ENCODE assay signal across 18 cellular contexts in the genomic region with DNA sequence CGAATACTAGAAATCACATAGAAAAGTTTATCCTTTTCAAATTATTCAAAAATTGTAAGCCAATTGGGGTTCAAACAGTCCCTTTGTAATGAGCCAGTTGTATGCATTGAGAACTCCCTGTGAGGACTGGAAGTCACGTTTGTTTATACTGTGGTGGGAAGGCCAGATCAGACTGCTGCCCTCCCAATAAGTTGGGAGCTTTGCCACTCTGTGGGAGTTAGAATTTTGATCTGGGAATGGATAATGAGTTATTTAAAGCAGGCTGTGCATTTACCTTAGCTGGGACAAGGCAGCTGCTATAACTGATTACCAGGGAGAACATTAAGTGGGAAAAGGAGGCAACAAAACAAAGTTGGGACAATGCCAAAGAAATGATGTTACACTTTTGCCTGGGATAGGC.
"Had no signal": no experiment of that assay in that cellular context is flagged by ENCODE, and none has a peak within 500 bp of the region (broad histone marks: within the 10 kb centered on the region; RNA-seq: fewer than 3 reads in every experiment).

No MANE protein-coding gene starts in this region.

- H3K4me3 Mint-ChIP-seq: activated CD4-positive, alpha-beta memory T cell treated with anti-CD3 and anti-CD28 coated beads, Interleukin-2, amount 10 ng/mL, durations not matched to agents 7 days and 5 days; activated naive CD8-positive, alpha-beta T cell; activated T-cell treated with anti-CD3 and anti-CD28 coated beads, Interleukin-2, amount 50 U/mL, for 4 hours; naive B cell had no signal

- H3K27ac Mint-ChIP-seq: activated CD4-positive, alpha-beta memory T cell treated with anti-CD3 and anti-CD28 coated beads, Interleukin-2, amount 10 ng/mL, durations not matched to agents 7 days and 5 days; activated naive CD8-positive, alpha-beta T cell had no signal

- H3K9me3 Mint-ChIP-seq: activated CD4-positive, alpha-beta memory T cell treated with anti-CD3 and anti-CD28 coated beads, Interleukin-2, amount 10 ng/mL, durations not matched to agents 7 days and 5 days; activated T-cell treated with anti-CD3 and anti-CD28 coated beads, Interleukin-2, amount 50 U/mL, for 4 hours; naive B cell had no signal

- DNase-seq: activated CD4-positive, alpha-beta memory T cell treated with anti-CD3 and anti-CD28 coated beads, Interleukin-2, amount 10 ng/mL, durations not matched to agents 7 days and 5 days; activated effector memory CD4-positive, alpha-beta T cell treated with anti-CD3 and anti-CD28 coated beads, Interleukin-2, amount 50 U/mL, for 16 hours; activated T-cell treated with anti-CD3 and anti-CD28 coated beads, Interleukin-2, amount 50 U/mL, for 4 hours; amygdala; effector CD8-positive, alpha-beta T cell; left lung; mammary epithelial cell; naive B cell; posterior cingulate gyrus; retina; stimulated activated CD4-positive, alpha-beta T cell treated with anti-CD3 and anti-CD28 coated beads, Interleukin-12 subunit alpha, Interleukin-12 subunit beta, amount 100 ng/mL, for 4 hours; stimulated activated CD4-positive, alpha-beta T cell treated with anti-CD3 and anti-CD28 coated beads, Interleukin-2, amount 100 ng/mL, for 24 hours; stomach; testis; upper lobe of left lung; WERI-Rb-1 had no signal

- ATAC-seq: activated T-cell treated with anti-CD3 and anti-CD28 coated beads, Interleukin-2, amount 50 U/mL, for 4 hours; gastroesophageal sphincter; left lung had no signal

- H3K27ac ChIP-seq: gastroesophageal sphincter, left lung, stomach, testis, upper lobe of left lung, WERI-Rb-1 had no signal

- H3K9me3 ChIP-seq: gastroesophageal sphincter, left lung, stomach, testis, upper lobe of left lung had no signal

- H3K36me3 ChIP-seq: WERI-Rb-1 had no signal

- H3K27me3 Mint-ChIP-seq: activated CD4-positive, alpha-beta memory T cell treated with anti-CD3 and anti-CD28 coated beads, Interleukin-2, amount 10 ng/mL, durations not matched to agents 7 days and 5 days; activated naive CD8-positive, alpha-beta T cell; naive B cell had no signal

- H3K27me3 ChIP-seq: gastroesophageal sphincter, left lung, stomach, testis, upper lobe of left lung had no signal

- H3K4me1 ChIP-seq: gastroesophageal sphincter, left lung, testis, upper lobe of left lung had no signal

- H3K4me3 ChIP-seq: gastroesophageal sphincter, left lung, stomach, testis, upper lobe of left lung had no signal
